Comparison of ENCODE assay signal across 34 cellular contexts in the genomic region with DNA sequence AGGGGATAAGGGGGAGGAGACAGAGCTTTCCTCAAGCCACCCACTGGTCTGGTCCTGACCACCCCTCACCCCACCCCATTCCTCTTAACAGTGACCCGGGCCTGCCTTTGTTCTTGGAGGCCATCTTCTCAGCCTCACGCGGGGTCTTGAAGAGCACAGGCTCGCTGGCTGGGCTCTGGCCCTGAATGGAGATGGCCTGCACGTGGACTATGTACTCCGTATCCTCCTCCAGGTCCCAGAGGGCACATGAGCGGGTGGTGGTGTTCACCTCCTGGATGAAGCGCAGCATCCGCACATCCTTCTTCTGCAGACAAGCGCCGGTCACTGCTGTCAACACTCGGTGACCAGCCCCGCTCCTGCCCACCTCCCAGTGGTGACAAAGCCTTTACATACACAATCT. TPM values are rescaled to one million over a fixed set of nuclear protein-coding genes. Genes with fewer than 3 reads are reported as not detected.
"Had no signal": no experiment of that assay in that cellular context is flagged by ENCODE, and none has a peak within 500 bp of the region (broad histone marks: within the 10 kb centered on the region; RNA-seq: fewer than 3 reads in every experiment).

No MANE protein-coding gene starts in this region.

- H3K9me3 Mint-ChIP-seq: naive B cell; natural killer cell treated with Interleukin-12 subunit alpha and Interleukin-12 subunit beta and Interleukin-15 and Interleukin-18, amount 100 ng/mL, for 72 hours; neural progenitor cell; stimulated activated effector memory CD8-positive, alpha-beta T cell treated with anti-CD3 and anti-CD28 coated beads, Interleukin-12 subunit alpha, Interleukin-12 subunit beta, amount 100 ng/mL, for 72 hours had no signal

- FAIRE-seq: endothelial cell of umbilical vein, islet of Langerhans had no signal

- H3K9me3 ChIP-seq: esophagus squamous epithelium, heart right ventricle, left ventricle myocardium inferior, lower lobe of right lung, mucosa of descending colon, prostate gland, right atrium auricular region, thoracic aorta, tibial nerve, upper lobe of right lung, vagina had no signal

- H3K36me3 Mint-ChIP-seq: natural killer cell treated with Interleukin-12 subunit alpha and Interleukin-12 subunit beta and Interleukin-15 and Interleukin-18, amount 100 ng/mL, for 72 hours; stimulated activated effector memory CD8-positive, alpha-beta T cell treated with anti-CD3 and anti-CD28 coated beads, Interleukin-12 subunit alpha, Interleukin-12 subunit beta, amount 100 ng/mL, for 72 hours had no signal

- H3K36me3 ChIP-seq: neural progenitor cell, prostate gland, thoracic aorta, upper lobe of right lung had no signal

- H3K4me3 Mint-ChIP-seq: naive B cell; natural killer cell treated with Interleukin-12 subunit alpha and Interleukin-12 subunit beta and Interleukin-15 and Interleukin-18, amount 100 ng/mL, for 72 hours; neural progenitor cell; stimulated activated effector memory CD8-positive, alpha-beta T cell treated with anti-CD3 and anti-CD28 coated beads, Interleukin-12 subunit alpha, Interleukin-12 subunit beta, amount 100 ng/mL, for 72 hours had no signal

- H3K4me3 ChIP-seq: coronary artery, esophagus squamous epithelium, heart right ventricle, left ventricle myocardium inferior, lower lobe of right lung, mucosa of descending colon, neural progenitor cell, prostate gland, right atrium auricular region, smooth muscle cell, thoracic aorta, tibial nerve, upper lobe of right lung, vagina had no signal

- H3K27me3 ChIP-seq: right atrium auricular region, vagina had no signal

- H3K4me1 ChIP-seq: upper lobe of right lung had no signal

- H3K27ac Mint-ChIP-seq: neural progenitor cell had no signal

- H3K27ac ChIP-seq: coronary artery, esophagus squamous epithelium, heart right ventricle, left ventricle myocardium inferior, lower lobe of right lung, neural progenitor cell, prostate gland, right atrium auricular region, tibial nerve, upper lobe of right lung, vagina had no signal

- DNase-seq: dermis blood vessel endothelial cell; effector memory CD4-positive, alpha-beta T cell; esophagus squamous epithelium; foreskin melanocyte; glutamatergic neuron; heart right ventricle; hippocampal formation; left cardiac atrium; left ventricle myocardium inferior; lower lobe of right lung; mucosa of descending colon; naive B cell; nucleus accumbens; stimulated activated CD4-positive, alpha-beta T cell treated with anti-CD3 and anti-CD28 coated beads, Interleukin-12 subunit alpha, Interleukin-12 subunit beta, amount 100 ng/mL, for 4 hours; stimulated activated CD4-positive, alpha-beta T cell treated with anti-CD3 and anti-CD28 coated beads, Interleukin-1b, Interleukin-23, amount 100 ng/mL, for 48 hours; stimulated activated CD4-positive, alpha-beta T cell treated with anti-CD3 and anti-CD28 coated beads, Interleukin-4, amount 100 ng/mL, for 24 hours; stimulated activated naive CD4-positive, alpha-beta T cell treated with Interleukin-2 at 50 U/mL for 16 hours; substantia nigra; upper lobe of right lung had no signal

RNA-seq across cellular contexts. Expression of gene FNDC5, which starts 2.6 kb away (rescaled TPM):
- total RNA-seq: epithelial cell of proximal tubule; natural killer cell treated with Interleukin-12 subunit alpha and Interleukin-12 subunit beta and Interleukin-15 and Interleukin-18, amount 100 ng/mL, for 72 hours; smooth muscle cell had no signal
- polyA plus RNA-seq: smooth muscle cell had no signal

RNA-seq across cellular contexts. Expression of gene HPCA, which starts 18.2 kb away (rescaled TPM):
- total RNA-seq: dermis blood vessel endothelial cell, endothelial cell of umbilical vein, epithelial cell of proximal tubule, esophagus squamous epithelium, heart right ventricle, kidney epithelial cell, left cardiac atrium, left ventricle myocardium inferior, lower lobe of right lung, osteocyte, right atrium auricular region, smooth muscle cell, thoracic aorta, tibial nerve, upper lobe of right lung, vagina had no signal
- polyA plus RNA-seq: endothelial cell of umbilical vein, heart right ventricle, smooth muscle cell had no signal
